ENCODE assay signal across 1 cellular context in genomic region chrX:68671221-68671620, GRCh38.
TF ChIP-seq lines count a peak whose summit lies in the region.

No MANE protein-coding gene starts in this region.

TF ChIP-seq in endothelial cell of umbilical vein, 7 proteins besides CTCF, POLR2A, EP300 and RAD21:
- TF ChIP-seq MAX (IDR thresholded peaks at IDR 0.05; ENCODE audit: insufficient read depth, insufficient read length) (no peak), GATA2 (IDR thresholded peaks at IDR 0.05; ENCODE audit: insufficient read depth, insufficient read length, low read depth, low read length) (no peak), POLR2AphosphoS5 (IDR thresholded peaks at IDR 0.05; ENCODE audit: insufficient read depth, low read depth, low read length) (no peak), FOS (IDR thresholded peaks at IDR 0.05; ENCODE audit: borderline replicate concordance, insufficient read depth, low read length) (no peak), JUN (IDR thresholded peaks at IDR 0.05; ENCODE audit: borderline replicate concordance, insufficient read depth, insufficient read length, low read depth) (no peak), MYC (IDR thresholded peaks at IDR 0.05; ENCODE audit: low read depth, low read length) (no peak), EZH2 (IDR thresholded peaks at IDR 0.05; ENCODE audit: borderline replicate concordance, low read depth, low read length, severe bottlenecking) (no peak)
